8 cellular contexts compared by ENCODE assay signal in genomic region chr6:114342086-114342825, GRCh38. TPM values are rescaled to one million over a fixed set of nuclear protein-coding genes. Genes with fewer than 3 reads are reported as not detected.
DNase-seq lines count a peak whose midpoint lies in the region; ATAC-seq and TF ChIP-seq lines count a peak whose summit lies in the region.

No MANE protein-coding gene starts in this region.

- ATAC-seq in HG03432 (IDR thresholded peaks at IDR 0.05; ENCODE audit: unreplicated experiment) = peak; percentile 30
- ATAC-seq in GM19452 (IDR thresholded peaks at IDR 0.05; ENCODE audit: unreplicated experiment) = no peak

- H3K27ac ChIP-seq in AG04450 (ENCODE audit: low read depth, low read length) (no peak overlapping the region), subcutaneous abdominal adipose tissue (ENCODE audit: low read depth, low read length) (no peak overlapping the region)

- DNase-seq in AG04450 (ENCODE audit: low read depth, low spot score) (no peak), astrocyte of the hippocampus (ENCODE audit: low read depth, low spot score) (peak; percentile 60), kidney epithelial cell (ENCODE audit: low read depth) (no peak), HPDE6-E6E7 (ENCODE audit: extremely low spot score) (no peak), SIG-M5 treated with dmso at 0.1 percent for 504 hours (lab: John Stamatoyannopoulos, UW; ENCODE audit: unreplicated experiment) (no peak)

- no peak for TF ChIP-seq CTCF in AG04450 (IDR thresholded peaks at IDR 0.05; ENCODE audit: low read depth, low read length)
- no peak for TF ChIP-seq CTCF in kidney epithelial cell (IDR thresholded peaks at IDR 0.05; ENCODE audit: insufficient read depth, low read length, poor library complexity, severe bottlenecking)

- peak overlapping the region; percentile 57 for H3K4me3 ChIP-seq in AG04450 (ENCODE audit: low read depth, low read length)
- peak overlapping the region; percentile 57 for H3K4me3 ChIP-seq in kidney epithelial cell (ENCODE audit: low read depth, low read length)
- H3K4me3 ChIP-seq in subcutaneous abdominal adipose tissue (ENCODE audit: low read depth in 1 of 5, low read length in 5 of 5) = peak overlapping the region; percentile 15 to 80 (median 59)

- POLR2A ChIA-PET in AG04450 (lab: Yijun Ruan, JAX) = no interaction called here

- CTCF ChIA-PET in AG04450 (lab: Charles Lee) = no interaction called here

- peaks cover 0 to 21% (median 19%) of the 10 kb centered on the region in 5 donors for H3K4me1 ChIP-seq in subcutaneous abdominal adipose tissue (ENCODE audit: control insufficient read depth in 5 of 5, insufficient read depth in 5 of 5, low read length in 5 of 5)

- H3K27me3 ChIP-seq in AG04450 (ENCODE audit: control insufficient read depth, insufficient read depth, low read length) (peaks cover 20% of the 10 kb centered on the region), kidney epithelial cell (ENCODE audit: control insufficient read depth, insufficient read depth, low read length) (peaks cover 9% of the 10 kb centered on the region), subcutaneous abdominal adipose tissue (ENCODE audit: control insufficient read depth in 5 of 5, insufficient read depth in 4 of 5, low read length in 5 of 5) (peaks cover 5 to 23% (median 14%) of the 10 kb centered on the region in 5 donors)

- H3K36me3 ChIP-seq in kidney epithelial cell (ENCODE audit: control insufficient read depth, insufficient read depth, low read length) (no peaks in the 10 kb centered on the region), subcutaneous abdominal adipose tissue (ENCODE audit: control insufficient read depth in 5 of 5, insufficient read depth in 5 of 5, low read length in 5 of 5) (no peaks in the 10 kb centered on the region)

- no peak overlapping the region for H3K9ac ChIP-seq in subcutaneous abdominal adipose tissue (ENCODE audit: low read length in 5 of 5)

- no peaks in the 10 kb centered on the region; the same call in 1 of the 2 replicates for H3K9me3 ChIP-seq in AG04450 (ENCODE audit: control insufficient read depth, insufficient read depth, low read length)
- no peaks in the 10 kb centered on the region for H3K9me3 ChIP-seq in subcutaneous abdominal adipose tissue (ENCODE audit: control insufficient read depth in 5 of 5, low read length in 5 of 5)

RNA-seq across cellular contexts. Expression of gene HS3ST5, which starts 0.6 kb away (rescaled TPM):
- polyA plus RNA-seq in AG04450 (2011; rRNA removed) = not detected in 2 replicates
- polyA minus RNA-seq in AG04450 (2011; rRNA and poly(A)+ RNA removed) = not detected in 2 replicates
- 0.14 and 0.25 TPM in 2 replicates for total RNA-seq in kidney epithelial cell
